In the genomic region with DNA sequence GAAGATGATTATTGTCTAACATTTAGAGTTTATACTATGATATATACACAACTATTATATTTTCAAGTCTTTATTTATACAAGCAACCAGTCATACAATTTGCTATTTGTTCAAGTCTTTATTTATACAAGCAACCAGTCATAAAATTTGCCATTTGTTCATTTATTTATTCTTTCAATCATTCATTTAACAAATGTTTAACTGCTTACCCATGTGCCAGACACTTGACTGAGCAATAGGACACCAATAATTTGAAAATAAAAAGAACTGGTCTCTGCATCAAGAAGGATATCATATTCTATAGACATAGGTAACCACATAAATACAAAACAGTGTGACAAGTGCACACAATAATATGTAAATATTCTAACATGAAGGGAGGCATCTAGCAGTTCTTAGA, we compare ENCODE assay signal across 38 cellular contexts. TPM values are rescaled to one million over a fixed set of nuclear protein-coding genes. Genes with fewer than 3 reads are reported as not detected.
"Had no signal": no experiment of that assay in that cellular context is flagged by ENCODE, and none has a peak within 500 bp of the region (broad histone marks: within the 10 kb centered on the region; RNA-seq: fewer than 3 reads in every experiment).

No MANE protein-coding gene starts in this region.

- H3K9me3 ChIP-seq: adrenal gland, body of pancreas, esophagus squamous epithelium, left ventricle myocardium inferior, psoas muscle, sigmoid colon, stomach, thyroid gland, upper lobe of left lung, vagina had no signal

- H3K27me3 ChIP-seq: adrenal gland, body of pancreas, esophagus squamous epithelium, neural progenitor cell, sigmoid colon, stomach, thyroid gland, upper lobe of left lung, vagina had no signal

- H3K4me2 ChIP-seq: neural progenitor cell had no signal

- H3K27ac Mint-ChIP-seq: activated naive CD4-positive, alpha-beta T cell treated with anti-CD3 and anti-CD28 coated beads for 36 hours; activated naive CD8-positive, alpha-beta T cell treated with anti-CD3 and anti-CD28 coated beads for 36 hours; activated T-helper 1 cell treated with anti-CD3 and anti-CD28 coated beads, Interleukin-12 subunit alpha, Interleukin-12 subunit beta, Interleukin-2, Interleukin-4 antibody, amounts not matched to agents 30 ng/mL and 10 ng/mL and 1 ng/mL, durations not matched to agents 14 hours and 24 hours and 36 hours; natural killer cell; neural progenitor cell; stimulated activated memory B cell treated with anti-CD40 and anti-IgM and Interleukin-4, amounts not matched to agents 10 μg/mL and 1 μg/mL and 100 μg/mL, for 72 hours had no signal

- H3K4me3 ChIP-seq: adrenal gland, body of pancreas, esophagus squamous epithelium, left ventricle myocardium inferior, lung, neural progenitor cell, psoas muscle, sigmoid colon, stomach, thyroid gland, upper lobe of left lung, vagina had no signal

- ATAC-seq: activated CD4-positive, CD25-positive, alpha-beta regulatory T cell treated with anti-CD3 and anti-CD28 coated beads, Interleukin-2, amount 50 U/mL, for 24 hours; body of pancreas; natural killer cell; psoas muscle; stimulated activated memory B cell treated with anti-CD40 and anti-IgM and Interleukin-4, amounts not matched to agents 10 μg/mL and 1 μg/mL and 100 μg/mL, for 72 hours had no signal

- H3K9me3 Mint-ChIP-seq: activated naive CD4-positive, alpha-beta T cell treated with anti-CD3 and anti-CD28 coated beads for 36 hours; activated naive CD8-positive, alpha-beta T cell treated with anti-CD3 and anti-CD28 coated beads for 36 hours; activated T-helper 1 cell treated with anti-CD3 and anti-CD28 coated beads, Interleukin-12 subunit alpha, Interleukin-12 subunit beta, Interleukin-2, Interleukin-4 antibody, amounts not matched to agents 30 ng/mL and 10 ng/mL and 1 ng/mL, durations not matched to agents 14 hours and 24 hours and 36 hours; neural progenitor cell; stimulated activated memory B cell treated with anti-CD40 and anti-IgM and Interleukin-4, amounts not matched to agents 10 μg/mL and 1 μg/mL and 100 μg/mL, for 72 hours had no signal

- H3K79me2 ChIP-seq: parathyroid adenoma had no signal

- H3K4me3 Mint-ChIP-seq: activated naive CD4-positive, alpha-beta T cell treated with anti-CD3 and anti-CD28 coated beads for 36 hours; activated naive CD8-positive, alpha-beta T cell treated with anti-CD3 and anti-CD28 coated beads for 36 hours; activated T-helper 1 cell treated with anti-CD3 and anti-CD28 coated beads, Interleukin-12 subunit alpha, Interleukin-12 subunit beta, Interleukin-2, Interleukin-4 antibody, amounts not matched to agents 30 ng/mL and 10 ng/mL and 1 ng/mL, durations not matched to agents 14 hours and 24 hours and 36 hours; natural killer cell; neural progenitor cell; stimulated activated memory B cell treated with anti-CD40 and anti-IgM and Interleukin-4, amounts not matched to agents 10 μg/mL and 1 μg/mL and 100 μg/mL, for 72 hours had no signal

- DNase-seq: activated CD4-positive, alpha-beta T cell treated with anti-CD3 and anti-CD28 coated beads for 48 hours; activated CD4-positive, alpha-beta T cell treated with anti-CD3 and anti-CD28 coated beads, Interleukin-2, amount 50 U/mL, for 48 hours; activated CD8-positive, alpha-beta memory T cell treated with anti-CD3 and anti-CD28 coated beads for 24 hours; activated effector memory CD4-positive, alpha-beta T cell treated with anti-CD3 and anti-CD28 coated beads, Interleukin-2, amount 50 U/mL, for 16 hours; activated naive CD4-positive, alpha-beta T cell treated with anti-CD3 and anti-CD28 coated beads for 36 hours; activated naive CD8-positive, alpha-beta T cell treated with anti-CD3 and anti-CD28 coated beads for 36 hours; activated T-cell treated with anti-CD3 and anti-CD28 coated beads, Interleukin-2, amount 50 U/mL, for 1 hour; adrenal gland; aorta; body of pancreas; dermis blood vessel endothelial cell; effector CD4-positive, alpha-beta T cell; esophagus squamous epithelium; foreskin melanocyte; islet precursor cell; left ventricle myocardium inferior; mesendoderm; natural killer cell; occipital lobe; psoas muscle; sigmoid colon; small intestine; stimulated activated CD4-positive, alpha-beta T cell treated with anti-CD3 and anti-CD28 coated beads, Interleukin-1b, Interleukin-23, amount 100 ng/mL, for 48 hours; stimulated activated CD4-positive, alpha-beta T cell treated with anti-CD3 and anti-CD28 coated beads, Interleukin-4, amount 100 ng/mL, for 4 hours; stimulated activated CD8-positive, alpha-beta memory T cell treated with anti-CD3 and anti-CD28 coated beads, Interleukin-4, amount 100 ng/mL, for 48 hours; stomach; thyroid gland; upper lobe of left lung; WERI-Rb-1 had no signal

- H3K36me3 ChIP-seq: adrenal gland, esophagus squamous epithelium, left ventricle myocardium inferior, neural progenitor cell, sigmoid colon, stomach, thyroid gland, upper lobe of left lung, vagina, WERI-Rb-1 had no signal

- H3K4me1 ChIP-seq: adrenal gland, body of pancreas, esophagus squamous epithelium, left ventricle myocardium inferior, parathyroid adenoma, psoas muscle, sigmoid colon, stomach, thyroid gland, upper lobe of left lung, vagina had no signal

- H2AFZ ChIP-seq: neural progenitor cell, parathyroid adenoma had no signal

- H3K4me1 Mint-ChIP-seq: activated naive CD8-positive, alpha-beta T cell treated with anti-CD3 and anti-CD28 coated beads for 36 hours; natural killer cell; stimulated activated memory B cell treated with anti-CD40 and anti-IgM and Interleukin-4, amounts not matched to agents 10 μg/mL and 1 μg/mL and 100 μg/mL, for 72 hours had no signal

- H3K9ac ChIP-seq: neural progenitor cell, parathyroid adenoma had no signal

- H3K27me3 Mint-ChIP-seq: activated naive CD8-positive, alpha-beta T cell treated with anti-CD3 and anti-CD28 coated beads for 36 hours; stimulated activated memory B cell treated with anti-CD40 and anti-IgM and Interleukin-4, amounts not matched to agents 10 μg/mL and 1 μg/mL and 100 μg/mL, for 72 hours had no signal

- H3K27ac ChIP-seq: adrenal gland, body of pancreas, epithelial cell of prostate, esophagus squamous epithelium, left ventricle myocardium inferior, neural progenitor cell, parathyroid adenoma, psoas muscle, sigmoid colon, stomach, thyroid gland, upper lobe of left lung, vagina, WERI-Rb-1 had no signal

- H3K36me3 Mint-ChIP-seq: activated naive CD8-positive, alpha-beta T cell treated with anti-CD3 and anti-CD28 coated beads for 36 hours; natural killer cell; neural progenitor cell; stimulated activated memory B cell treated with anti-CD40 and anti-IgM and Interleukin-4, amounts not matched to agents 10 μg/mL and 1 μg/mL and 100 μg/mL, for 72 hours had no signal

RNA-seq across cellular contexts. Expression of gene GRIK2, which starts 20.3 kb away (rescaled TPM):
- total RNA-seq: activated naive CD4-positive, alpha-beta T cell treated with anti-CD3 and anti-CD28 coated beads for 36 hours; activated naive CD8-positive, alpha-beta T cell treated with anti-CD3 and anti-CD28 coated beads for 36 hours; activated T-helper 1 cell treated with anti-CD3 and anti-CD28 coated beads, Interleukin-12 subunit alpha, Interleukin-12 subunit beta, Interleukin-2, Interleukin-4 antibody, amounts not matched to agents 30 ng/mL and 10 ng/mL and 1 ng/mL, durations not matched to agents 14 hours and 24 hours and 36 hours; mononuclear cell; natural killer cell had no signal
